26 cellular contexts compared by ENCODE assay signal in genomic region chr1:55969322-55969721, GRCh38.
"Had no signal": no experiment of that assay in that cellular context is flagged by ENCODE, and none has a peak within 500 bp of the region (broad histone marks: within the 10 kb centered on the region; RNA-seq: fewer than 3 reads in every experiment).

No MANE protein-coding gene starts in this region.

- H3K36me3 ChIP-seq: neural progenitor cell, ovary, right lobe of liver, sigmoid colon, stomach, thoracic aorta, thyroid gland, tibial nerve, upper lobe of right lung, uterus had no signal

- H3K9me3 ChIP-seq: ovary, psoas muscle, right lobe of liver, sigmoid colon, stomach, thoracic aorta, thyroid gland, tibial nerve, upper lobe of right lung, uterus had no signal

- DNase-seq: naive thymus-derived CD4-positive, alpha-beta T cell; natural killer cell; nephron progenitor cell; occipital lobe; ovary; posterior cingulate gyrus; psoas muscle; right cardiac atrium; right lobe of liver; sigmoid colon; stimulated activated CD4-positive, alpha-beta T cell treated with anti-CD3 and anti-CD28 coated beads, Interleukin-15, amount 100 ng/mL, for 24 hours; stimulated activated CD4-positive, alpha-beta T cell treated with anti-CD3 and anti-CD28 coated beads, Interleukin-2, amount 100 ng/mL, for 24 hours; stimulated activated CD4-positive, alpha-beta T cell treated with anti-CD3 and anti-CD28 coated beads, Interleukin-2, amount 100 ng/mL, for 48 hours; stimulated activated CD4-positive, alpha-beta T cell treated with anti-CD3 and anti-CD28 coated beads, Interleukin-4, amount 100 ng/mL, for 24 hours; stimulated activated naive B cell treated with anti-CD40 and anti-IgM and Interleukin-4, amounts not matched to agents 10 μg/mL and 1 μg/mL and 100 μg/mL, for 72 hours; stimulated activated naive CD4-positive, alpha-beta T cell treated with Interleukin-2 at 50 U/mL for 16 hours; stomach; thyroid gland; upper lobe of right lung; uterus had no signal

- H3K9ac ChIP-seq: neural progenitor cell, parathyroid adenoma had no signal

- ATAC-seq: naive thymus-derived CD4-positive, alpha-beta T cell; natural killer cell; psoas muscle; right cardiac atrium; right lobe of liver; stimulated activated effector memory CD8-positive, alpha-beta T cell treated with anti-CD3 and anti-CD28 coated beads, Interleukin-12 subunit alpha, Interleukin-12 subunit beta, amount 100 ng/mL, for 72 hours; stimulated activated naive B cell treated with anti-CD40 and anti-IgM and Interleukin-4, amounts not matched to agents 10 μg/mL and 1 μg/mL and 100 μg/mL, for 72 hours; upper lobe of right lung had no signal

- H3K27ac ChIP-seq: neural progenitor cell, ovary, parathyroid adenoma, psoas muscle, right lobe of liver, sigmoid colon, skin epidermis, stomach, thoracic aorta, thyroid gland, tibial nerve, upper lobe of right lung, uterus had no signal

- H3K4me3 ChIP-seq: neural progenitor cell, ovary, psoas muscle, right lobe of liver, sigmoid colon, skin epidermis, stomach, thoracic aorta, thyroid gland, tibial nerve, upper lobe of right lung, uterus had no signal

- H3K4me1 ChIP-seq: neural progenitor cell, parathyroid adenoma, psoas muscle, right lobe of liver, uterus had no signal

- H2AFZ ChIP-seq: neural progenitor cell, parathyroid adenoma had no signal

- H3K4me2 ChIP-seq: neural progenitor cell had no signal

- H3K27me3 ChIP-seq: neural progenitor cell, ovary, right lobe of liver, sigmoid colon, stomach, thyroid gland, tibial nerve, upper lobe of right lung, uterus had no signal

- H3K79me2 ChIP-seq: parathyroid adenoma had no signal
